ENCODE assay signal across 1 cellular context in genomic region chr20:4132956-4133355, GRCh38.
TF ChIP-seq lines count a peak whose summit lies in the region.

No MANE protein-coding gene starts in this region.

TF ChIP-seq in A549, 52 proteins besides CTCF, POLR2A, EP300 and RAD21 (continued from another document):
- TF ChIP-seq NFE2L2 (conservative IDR thresholded peaks at IDR 0.05; ENCODE audit: low read length) (no peak), USF2 (IDR thresholded peaks at IDR 0.05) (no peak), TFCP2L1 (CRISPR knock-in tag; IDR thresholded peaks at IDR 0.05) (no peak), KDM5A (IDR thresholded peaks at IDR 0.05) (no peak), HOXB13 (CRISPR knock-in tag; IDR thresholded peaks at IDR 0.05; ENCODE audit: low read depth) (no peak), GATA3 (IDR thresholded peaks at IDR 0.05; ENCODE audit: borderline replicate concordance) (no peak), HOXA7 (CRISPR knock-in tag; IDR thresholded peaks at IDR 0.05) (no peak), MYC (IDR thresholded peaks at IDR 0.05; ENCODE audit: borderline replicate concordance, low read length) (no peak), EHF (CRISPR knock-in tag; IDR thresholded peaks at IDR 0.05) (no peak), E2F6 (IDR thresholded peaks at IDR 0.05; ENCODE audit: borderline replicate concordance, low read depth) (no peak), FOXS1 (CRISPR knock-in tag; IDR thresholded peaks at IDR 0.05) (no peak)
TF ChIP-seq in A549: peak in this region for 0.
